In genomic region chr7:30815016-30815854, GRCh38 we compare ENCODE assay signal across 15 cellular contexts. TPM values are rescaled to one million over a fixed set of nuclear protein-coding genes. Genes with fewer than 3 reads are reported as not detected.
DNase-seq lines count a peak whose midpoint lies in the region; ATAC-seq, FAIRE-seq and TF ChIP-seq lines count a peak whose summit lies in the region.
"Had no signal": no experiment of that assay in that cellular context is flagged by ENCODE, and none has a peak within 500 bp of the region (broad histone marks: within the 10 kb centered on the region; RNA-seq: fewer than 3 reads in every experiment).

No MANE protein-coding gene starts in this region.

- no peak overlapping the region for H3K9ac ChIP-seq in colonic mucosa (ENCODE audit: low read depth in 2 of 2, low read length in 2 of 2)
- H3K9ac ChIP-seq: BLaER1 treated with 17β-estradiol and CSF1 and Interleukin-3, amounts not matched to agents 10 nM and 100 nM had no signal

- peak; percentile 27 for ATAC-seq in stimulated activated memory B cell treated with anti-CD40 and anti-IgM and Interleukin-4, amounts not matched to agents 10 μg/mL and 1 μg/mL and 100 μg/mL, for 72 hours
- no peak for ATAC-seq in GM18505 (IDR thresholded peaks at IDR 0.05; ENCODE audit: unreplicated experiment)
- ATAC-seq: WTC11 had no signal

- no peaks in the 10 kb centered on the region for H3K27me3 Mint-ChIP-seq in stimulated activated memory B cell treated with anti-CD40 and anti-IgM and Interleukin-4, amounts not matched to agents 10 μg/mL and 1 μg/mL and 100 μg/mL, for 72 hours
- H3K27me3 Mint-ChIP-seq: activated T-cell treated with anti-CD3 and anti-CD28 coated beads, Interleukin-2, amount 50 U/mL, for 24 hours had no signal

- no peak for FAIRE-seq in small intestine (lab: Jason Lieb, UNC)
- FAIRE-seq: astrocyte had no signal

- H3K9me3 Mint-ChIP-seq in stimulated activated memory B cell treated with anti-CD40 and anti-IgM and Interleukin-4, amounts not matched to agents 10 μg/mL and 1 μg/mL and 100 μg/mL, for 72 hours = no peaks in the 10 kb centered on the region
- H3K9me3 Mint-ChIP-seq: activated T-cell treated with anti-CD3 and anti-CD28 coated beads, Interleukin-2, amount 50 U/mL, for 24 hours had no signal

- no peaks in the 10 kb centered on the region for H3K4me1 Mint-ChIP-seq in stimulated activated memory B cell treated with anti-CD40 and anti-IgM and Interleukin-4, amounts not matched to agents 10 μg/mL and 1 μg/mL and 100 μg/mL, for 72 hours

- H3K27ac ChIP-seq in colonic mucosa (no peak overlapping the region), small intestine (ENCODE audit: low read depth in 1 of 2, low read length in 1 of 2) (peak overlapping the region in 1 of 2 donors; percentile 36)
- H3K27ac ChIP-seq: BLaER1 treated with 17β-estradiol and CSF1 and Interleukin-3, amounts not matched to agents 10 nM and 100 nM had no signal

- TF ChIP-seq CTCF in colonic mucosa (IDR thresholded peaks at IDR 0.05) = no peak
- TF ChIP-seq CTCF in lower leg skin (IDR thresholded peaks at IDR 0.05) = no peak

- intact Hi-C loops in colonic mucosa (cut with DNase I) = no loop called here
- intact Hi-C loops in lower leg skin (cut with DNase I; ENCODE audit: low total_unique reads) = no loop called here

- H3K4me1 ChIP-seq in colonic mucosa = no peaks in the 10 kb centered on the region
- no peaks in the 10 kb centered on the region for H3K4me1 ChIP-seq in small intestine (ENCODE audit: control insufficient read depth in 2 of 2, insufficient read depth in 1 of 2, low read depth in 1 of 2, low read length in 1 of 2)

- H3K36me3 Mint-ChIP-seq in stimulated activated memory B cell treated with anti-CD40 and anti-IgM and Interleukin-4, amounts not matched to agents 10 μg/mL and 1 μg/mL and 100 μg/mL, for 72 hours = no peaks in the 10 kb centered on the region
- H3K36me3 Mint-ChIP-seq: WTC11 had no signal

- TF ChIP-seq POLR2A in lower leg skin (IDR thresholded peaks at IDR 0.05) = no peak
- no peak for TF ChIP-seq POLR2A in GM18505 (IDR thresholded peaks at IDR 0.05; ENCODE audit: borderline replicate concordance, extremely low read depth, insufficient read depth, insufficient read length)

- H3K27me3 ChIP-seq in colonic mucosa (no peaks in the 10 kb centered on the region), small intestine (ENCODE audit: control insufficient read depth in 2 of 2, insufficient read depth in 2 of 2, low read length in 2 of 2) (no peaks in the 10 kb centered on the region)
- H3K27me3 ChIP-seq: BLaER1 treated with 17β-estradiol and CSF1 and Interleukin-3, amounts not matched to agents 10 nM and 100 nM; ovary had no signal

- H3K36me3 ChIP-seq in colonic mucosa = no peaks in the 10 kb centered on the region
- H3K36me3 ChIP-seq in small intestine (ENCODE audit: control insufficient read depth in 2 of 2, insufficient read depth in 2 of 2, low read length in 2 of 2) = no peaks in the 10 kb centered on the region
- H3K36me3 ChIP-seq: BLaER1 treated with 17β-estradiol and CSF1 and Interleukin-3, amounts not matched to agents 10 nM and 100 nM; ovary had no signal

- 39 to 56% methylated on average over 5 of the region's 5 CpGs for WGBS in lower leg skin, 2 donors
- 66 to 73% (median 70%) methylated on average over 5 of the region's 5 CpGs for WGBS in small intestine, 3 donors

- H3K4me3 ChIP-seq in colonic mucosa (no peak overlapping the region), lower leg skin (ENCODE audit: low read depth, poor library complexity, severe bottlenecking) (no peak overlapping the region), small intestine (ENCODE audit: low read depth in 1 of 2, low read length in 2 of 2) (no peak overlapping the region)
- H3K4me3 ChIP-seq: BLaER1 treated with 17β-estradiol and CSF1 and Interleukin-3, amounts not matched to agents 10 nM and 100 nM; ovary had no signal

- DNase-seq in DMS79 treated with DMSO at 0.1 percent for 48 hours (lab: John Stamatoyannopoulos, UW) = peak; percentile 38
- peak; percentile 19 for DNase-seq in colonic mucosa
- peak; percentile 38 to 88 for DNase-seq in lower leg skin (ENCODE audit: low spot score in 2 of 2)
- no peak for DNase-seq in small intestine
- DNase-seq in kidney tubule cell (ENCODE audit: low spot score) = no peak
- no peak for DNase-seq in LoVo (ENCODE audit: low spot score)
- DNase-seq: activated T-cell treated with anti-CD3 and anti-CD28 coated beads, Interleukin-2, amount 50 U/mL, for 24 hours; GF-D8; ovary; SHP77 treated with DMSO at 0.1 percent for 48 hours had no signal

- no peaks in the 10 kb centered on the region for H3K9me3 ChIP-seq in colonic mucosa
- no peaks in the 10 kb centered on the region for H3K9me3 ChIP-seq in small intestine (ENCODE audit: control insufficient read depth, low read depth)
- H3K9me3 ChIP-seq: BLaER1 treated with 17β-estradiol and CSF1 and Interleukin-3, amounts not matched to agents 10 nM and 100 nM; ovary had no signal

- no peak overlapping the region for H3K27ac Mint-ChIP-seq in stimulated activated memory B cell treated with anti-CD40 and anti-IgM and Interleukin-4, amounts not matched to agents 10 μg/mL and 1 μg/mL and 100 μg/mL, for 72 hours
- H3K27ac Mint-ChIP-seq: activated T-cell treated with anti-CD3 and anti-CD28 coated beads, Interleukin-2, amount 50 U/mL, for 24 hours; WTC11 had no signal

- no peak overlapping the region for H3K4me3 Mint-ChIP-seq in stimulated activated memory B cell treated with anti-CD40 and anti-IgM and Interleukin-4, amounts not matched to agents 10 μg/mL and 1 μg/mL and 100 μg/mL, for 72 hours
- H3K4me3 Mint-ChIP-seq: activated T-cell treated with anti-CD3 and anti-CD28 coated beads, Interleukin-2, amount 50 U/mL, for 24 hours; WTC11 had no signal

RNA-seq across cellular contexts. Expression of gene MINDY4, which starts 44.0 kb away (rescaled TPM):
- total RNA-seq in colonic mucosa = 1 to 10 TPM; 2.2 to 4.2 TPM
- 1 to 10 TPM; 4.0 to 4.7 (median 4.4) TPM for total RNA-seq in lower leg skin
- 1 to 10 TPM in 1 of 3 donors, under 1 TPM in 2; 0.22 to 3.6 (median 0.27) TPM for polyA plus RNA-seq in small intestine

Comparison
In these comparisons a context has a peak if more than half of its experiments do, and no peak if none do; other contexts are left out.
1. DNase-seq: peak in DMS79 treated with DMSO at 0.1 percent for 48 hours (single experiment), colonic mucosa (single experiment) and lower leg skin (2 of 2); none in small intestine (single experiment), kidney tubule cell (single experiment) and LoVo (single experiment).